ENCODE assay signal across 21 cellular contexts in genomic region chr14:102351023-102351422, GRCh38. TPM values are rescaled to one million over a fixed set of nuclear protein-coding genes. Genes with fewer than 3 reads are reported as not detected.
DNase-seq lines count a peak whose midpoint lies in the region; ATAC-seq and TF ChIP-seq lines count a peak whose summit lies in the region.
"Had no signal": no experiment of that assay in that cellular context is flagged by ENCODE, and none has a peak within 500 bp of the region (broad histone marks: within the 10 kb centered on the region; RNA-seq: fewer than 3 reads in every experiment).

No MANE protein-coding gene starts in this region.

- H3K27ac Mint-ChIP-seq in stimulated activated naive B cell treated with anti-CD40 and anti-IgM and Interleukin-4, amounts not matched to agents 10 μg/mL and 1 μg/mL and 100 μg/mL, for 72 hours = no peak overlapping the region

- no peaks in the 10 kb centered on the region for H3K4me1 ChIP-seq in right cardiac atrium (ENCODE audit: control insufficient read depth, insufficient read depth, low read length)

- H3K9me3 ChIP-seq in right cardiac atrium (ENCODE audit: control insufficient read depth, low read length) = no peaks in the 10 kb centered on the region

- no peak overlapping the region for H3K4me3 ChIP-seq in HL-60 (replicated peaks; ENCODE audit: insufficient read depth, low read length)
- H3K4me3 ChIP-seq in right cardiac atrium (ENCODE audit: low read length) = no peak overlapping the region

- no peaks in the 10 kb centered on the region for H3K27me3 Mint-ChIP-seq in stimulated activated naive B cell treated with anti-CD40 and anti-IgM and Interleukin-4, amounts not matched to agents 10 μg/mL and 1 μg/mL and 100 μg/mL, for 72 hours

- no peak overlapping the region for H3K4me3 Mint-ChIP-seq in stimulated activated naive B cell treated with anti-CD40 and anti-IgM and Interleukin-4, amounts not matched to agents 10 μg/mL and 1 μg/mL and 100 μg/mL, for 72 hours

- no peak for TF ChIP-seq CTCF in HL-60 (IDR thresholded peaks at IDR 0.05; ENCODE audit: insufficient read depth, low read length)

- peak overlapping the region; percentile 67 for H3K27ac ChIP-seq in HL-60 (replicated peaks)
- H3K27ac ChIP-seq in right cardiac atrium (ENCODE audit: low read length) = peak overlapping the region; percentile 46

- DNase-seq in HL-60 (ENCODE audit: low read depth in 1 of 2, low spot score in 1 of 2) (peak in 1 of 2 experiments; percentile 35), dermis microvascular lymphatic vessel endothelial cell (ENCODE audit: low read depth in 2 of 2) (peak; percentile 39 to 91), right cardiac atrium (peak; percentile 53 to 76 (median 73)), pulmonary artery endothelial cell (ENCODE audit: low read depth, low spot score) (peak; percentile 56), NCI-H1436 treated with DMSO at 0.1 percent for 48 hours (lab: John Stamatoyannopoulos, UW) (no peak), NCI-H748 (lab: John Stamatoyannopoulos, UW; ENCODE audit: unreplicated experiment) (no peak), hypothalamus (lab: John Stamatoyannopoulos, UW) (no peak)
- DNase-seq in stimulated activated naive B cell treated with anti-CD40 and anti-IgM and Interleukin-4, amounts not matched to agents 10 μg/mL and 1 μg/mL and 100 μg/mL, for 72 hours = no peak
- DNase-seq: ACHN; activated CD4-positive, alpha-beta T cell treated with anti-CD3 and anti-CD28 coated beads, Interleukin-2, amount 50 U/mL, for 1 hour; activated gamma-delta T cell; amniotic stem cell; C1 segment of cervical spinal cord; hippocampal formation; Kasumi-1; midbrain; NCI-H1048; NCI-H2029; NCI-H345; PC-3; stimulated activated CD4-positive, alpha-beta T cell treated with anti-CD3 and anti-CD28 coated beads, Interleukin-12 subunit alpha, Interleukin-12 subunit beta, amount 100 ng/mL, for 4 hours had no signal

- H3K9me3 Mint-ChIP-seq in stimulated activated naive B cell treated with anti-CD40 and anti-IgM and Interleukin-4, amounts not matched to agents 10 μg/mL and 1 μg/mL and 100 μg/mL, for 72 hours = no peaks in the 10 kb centered on the region

- no peaks in the 10 kb centered on the region for H3K27me3 ChIP-seq in HL-60 (ENCODE audit: insufficient read depth, poor library complexity, severe bottlenecking)
- no peaks in the 10 kb centered on the region for H3K27me3 ChIP-seq in right cardiac atrium (ENCODE audit: control insufficient read depth, insufficient read depth)

- intact Hi-C loops in right cardiac atrium (cut with DNase I) = no loop called here

- WGBS in right cardiac atrium = 66% methylated on average over 10 of the region's 10 CpGs

- ATAC-seq in right cardiac atrium = peak; percentile 67 to 90
- ATAC-seq in stimulated activated naive B cell treated with anti-CD40 and anti-IgM and Interleukin-4, amounts not matched to agents 10 μg/mL and 1 μg/mL and 100 μg/mL, for 72 hours (replicated peaks) = no peak
- ATAC-seq: PC-3 had no signal

- H3K4me1 Mint-ChIP-seq in stimulated activated naive B cell treated with anti-CD40 and anti-IgM and Interleukin-4, amounts not matched to agents 10 μg/mL and 1 μg/mL and 100 μg/mL, for 72 hours = no peaks in the 10 kb centered on the region

- peaks cover 41 to 56% of the 10 kb centered on the region in 2 donors for H3K36me3 Mint-ChIP-seq in stimulated activated naive B cell treated with anti-CD40 and anti-IgM and Interleukin-4, amounts not matched to agents 10 μg/mL and 1 μg/mL and 100 μg/mL, for 72 hours

RNA-seq across cellular contexts. Expression of gene CINP, which starts 11.7 kb away (rescaled TPM):
- 35.7 and 41.6 TPM in 2 replicates for total RNA-seq in dermis microvascular lymphatic vessel endothelial cell
- 10 to 100 TPM; 31.8 to 35.3 (median 33.5) TPM for total RNA-seq in right cardiac atrium
- polyA plus RNA-seq in right cardiac atrium = 38.2 TPM
- total RNA-seq in pulmonary artery endothelial cell = 61.3 and 62.5 TPM in 2 replicates

RNA-seq across cellular contexts. Expression of gene TECPR2, which starts 11.7 kb away (rescaled TPM):
- total RNA-seq in dermis microvascular lymphatic vessel endothelial cell (6.2 and 13.7 TPM in 2 replicates), right cardiac atrium (10 to 100 TPM; 15.7 to 32.0 (median 24.3) TPM), pulmonary artery endothelial cell (11.8 and 13.4 TPM in 2 replicates)
- 10.1 TPM for polyA plus RNA-seq in right cardiac atrium

RNA-seq across cellular contexts. Expression of gene ZNF839, which starts 31.5 kb away (rescaled TPM):
- 4.5 and 7.7 TPM in 2 replicates for total RNA-seq in dermis microvascular lymphatic vessel endothelial cell
- 10 to 100 TPM in 1 of 4 donors, 1 to 10 TPM in 3; 5.7 to 11.0 (median 7.0) TPM for total RNA-seq in right cardiac atrium
- 7.0 TPM for polyA plus RNA-seq in right cardiac atrium
- 6.0 and 9.2 TPM in 2 replicates for total RNA-seq in pulmonary artery endothelial cell

RNA-seq across cellular contexts. Expression of gene MOK, which starts 46.1 kb away (rescaled TPM):
- total RNA-seq in dermis microvascular lymphatic vessel endothelial cell (1.2 and 1.3 TPM in 2 replicates), right cardiac atrium (10 to 100 TPM; 11.4 to 18.4 (median 13.5) TPM), pulmonary artery endothelial cell (5.9 and 6.1 TPM in 2 replicates)
- 13.9 TPM for polyA plus RNA-seq in right cardiac atrium

Comparison
In these comparisons a context has a peak if more than half of its experiments do, and no peak if none do; other contexts are left out.
1. DNase-seq: peak in dermis microvascular lymphatic vessel endothelial cell (2 of 2), right cardiac atrium (3 of 3) and pulmonary artery endothelial cell (single experiment); none in NCI-H1436 treated with DMSO at 0.1 percent for 48 hours (single experiment), NCI-H748 (single experiment), stimulated activated naive B cell treated with anti-CD40 and anti-IgM and Interleukin-4, amounts not matched to agents 10 μg/mL and 1 μg/mL and 100 μg/mL, for 72 hours (single experiment) and hypothalamus (0 of 51).
2. ATAC-seq: peak in right cardiac atrium (2 of 2); none in stimulated activated naive B cell treated with anti-CD40 and anti-IgM and Interleukin-4, amounts not matched to agents 10 μg/mL and 1 μg/mL and 100 μg/mL, for 72 hours (0 of 2).